9 cellular contexts compared by ENCODE assay signal in genomic region chr9:29969408-29969807, GRCh38.
"Had no signal": no experiment of that assay in that cellular context is flagged by ENCODE, and none has a peak within 500 bp of the region (broad histone marks: within the 10 kb centered on the region; RNA-seq: fewer than 3 reads in every experiment).

No MANE protein-coding gene starts in this region.

- H3K36me3 Mint-ChIP-seq: IgD-negative memory B cell had no signal

- ATAC-seq: HCT116, HepG2 had no signal

- H3K36me3 ChIP-seq: HAP-1 had no signal

- H3K4me1 Mint-ChIP-seq: IgD-negative memory B cell had no signal

- H3K9me3 Mint-ChIP-seq: HFFc6 had no signal

- FAIRE-seq: HepG2 had no signal

- H3K27ac ChIP-seq: GM23248, HL-60 had no signal

- DNase-seq: GM23248, GOT3, H7, HFFc6 had no signal

- H3K27me3 Mint-ChIP-seq: IgD-negative memory B cell had no signal

- H3K9me3 ChIP-seq: HAP-1 had no signal

- H3K27ac Mint-ChIP-seq: HFFc6, IgD-negative memory B cell had no signal

- H3K4me3 ChIP-seq: GM23248, HAP-1 had no signal

- H3K4me1 ChIP-seq: HAP-1 had no signal

- H3K4me3 Mint-ChIP-seq: HFFc6, IgD-negative memory B cell had no signal
